In genomic region chr6:37631295-37631694, GRCh38 we compare ENCODE assay signal across 1 cellular context.
TF ChIP-seq lines count a peak whose summit lies in the region.

No MANE protein-coding gene starts in this region.

TF ChIP-seq in IMR-90, 13 proteins besides CTCF, POLR2A, EP300 and RAD21 (continued from another document):
- TF ChIP-seq SMC3 (IDR thresholded peaks at IDR 0.05; ENCODE audit: low read depth, low read length), result no peak
- no peak for TF ChIP-seq MAZ (IDR thresholded peaks at IDR 0.05; ENCODE audit: borderline replicate concordance, low read depth, low read length)
TF ChIP-seq in IMR-90: peak in this region for 0.
